ENCODE assay signal across 8 cellular contexts in the genomic region with DNA sequence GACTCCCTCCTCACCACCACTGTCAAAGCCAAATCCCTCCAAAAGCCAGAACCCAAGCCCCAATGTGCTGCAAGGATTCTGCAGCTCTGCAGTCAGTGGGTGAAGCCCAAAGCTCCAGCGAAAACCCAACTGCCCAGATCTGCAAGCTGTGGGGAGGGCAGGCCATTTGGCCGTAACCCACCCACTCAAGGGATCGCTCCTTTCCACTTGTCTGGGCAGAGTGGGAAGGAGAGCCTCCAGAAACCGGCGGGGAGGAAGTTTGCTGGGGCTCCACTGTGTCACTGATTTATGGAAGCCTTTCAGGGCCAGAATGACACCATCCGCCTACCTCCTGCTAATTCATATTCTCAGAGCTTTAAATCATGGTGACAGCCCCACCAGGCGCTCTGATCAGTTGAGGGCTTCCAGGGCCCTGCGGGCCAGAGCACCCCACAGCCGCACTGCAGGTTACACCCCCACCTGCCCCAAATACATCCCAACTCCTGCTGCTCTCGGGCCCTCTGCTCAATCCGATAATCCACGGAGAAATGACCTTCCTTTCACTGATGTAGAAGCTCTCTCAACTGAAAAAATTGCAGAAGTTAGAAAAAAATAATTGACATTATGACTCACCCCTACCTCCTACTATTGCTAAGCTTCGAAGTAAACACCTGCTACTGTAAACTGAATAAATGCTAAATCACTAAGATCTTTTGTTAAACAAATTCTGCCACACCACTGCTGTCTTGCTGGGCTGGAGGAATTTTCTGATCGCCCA. TPM values are rescaled to one million over a fixed set of nuclear protein-coding genes. Genes with fewer than 3 reads are reported as not detected.
DNase-seq lines count a peak whose midpoint lies in the region; ATAC-seq and TF ChIP-seq lines count a peak whose summit lies in the region.

No MANE protein-coding gene starts in this region.

- POLR2A ChIA-PET in SK-N-SH (lab: Yijun Ruan, JAX): no interaction called here

- DNase-seq in GM13976 (ENCODE audit: low spot score) (peak; percentile 46), adrenal gland (peak in 2 of 7 donors; percentile 30 to 43), GM23248 (no peak), natural killer cell (no peak), DMS79 (lab: John Stamatoyannopoulos, UW) (no peak), SK-N-SH (no peak)

- CTCF ChIA-PET in SK-N-SH (lab: Yijun Ruan, JAX): interaction anchor here (0.6 to 8.8 kb wide), 8 partner anchors 25 to 567 kb away, joined by 3 to 78 read pairs (median 24); a partner anchor contains a TSS

- intact Hi-C loops in adrenal gland (cut with DNase I) (no loop called here), natural killer cell (cut with micrococcal nuclease) (no loop called here)

- peak overlapping the region; percentile 39 to 66 (median 42) for H3K27ac Mint-ChIP-seq in nephron
- H3K27ac Mint-ChIP-seq in natural killer cell: no peak overlapping the region

- H3K79me2 ChIP-seq in GM23248 (ENCODE audit: insufficient read depth) (no peaks in the 10 kb centered on the region), SK-N-SH (ENCODE audit: insufficient read depth) (no peaks in the 10 kb centered on the region)

- TF ChIP-seq CTCF in GM13976 (IDR thresholded peaks at IDR 0.05; ENCODE audit: borderline replicate concordance, control extremely low read depth, extremely low read depth, insufficient read depth, missing control alignments): no peak
- TF ChIP-seq CTCF in adrenal gland (IDR thresholded peaks at IDR 0.05): no peak
- TF ChIP-seq CTCF in nephron (IDR thresholded peaks at IDR 0.05; ENCODE audit: unreplicated experiment in 3 of 3): no peak
- TF ChIP-seq CTCF in natural killer cell (IDR thresholded peaks at IDR 0.05): no peak
- TF ChIP-seq CTCF in SK-N-SH (IDR thresholded peaks at IDR 0.05): no peak

- H3K4me1 Mint-ChIP-seq in nephron (peaks cover 34% of the 10 kb centered on the region), natural killer cell (peaks cover 7 to 10% of the 10 kb centered on the region in 2 donors)

- no peaks in the 10 kb centered on the region for H3K9me2 ChIP-seq in GM23248 (ENCODE audit: insufficient read depth)
- H3K9me2 ChIP-seq in SK-N-SH: no peaks in the 10 kb centered on the region

- H3K4me3 ChIP-seq in adrenal gland: no peak overlapping the region
- no peak overlapping the region for H3K4me3 ChIP-seq in GM23248
- no peak overlapping the region for H3K4me3 ChIP-seq in SK-N-SH (ENCODE audit: low read depth in 2 of 2, low read length in 1 of 2)

- H3K36me3 ChIP-seq in adrenal gland (replicated peaks in 1 of 2): no peaks in the 10 kb centered on the region
- no peaks in the 10 kb centered on the region for H3K36me3 ChIP-seq in GM23248 (ENCODE audit: low read depth)
- no peaks in the 10 kb centered on the region for H3K36me3 ChIP-seq in SK-N-SH (replicated peaks in 1 of 2; ENCODE audit: control insufficient read depth in 1 of 2, insufficient read depth in 2 of 2, low read length in 1 of 2)

- peaks cover 49% of the 10 kb centered on the region for H3K27me3 Mint-ChIP-seq in nephron (ENCODE audit: low read depth)
- peaks cover 33 to 52% of the 10 kb centered on the region in 2 donors for H3K27me3 Mint-ChIP-seq in natural killer cell (ENCODE audit: low read depth in 2 of 2)

- no peak for TF ChIP-seq RAD21 in SK-N-SH (IDR thresholded peaks at IDR 0.05; ENCODE audit: low read length)

- no peak for TF ChIP-seq EP300 in SK-N-SH (IDR thresholded peaks at IDR 0.05; ENCODE audit: borderline replicate concordance in 1 of 2, low read depth in 1 of 2, low read length in 1 of 2)

- no peaks in the 10 kb centered on the region for H4K20me1 ChIP-seq in GM23248 (ENCODE audit: insufficient read depth)
- no peaks in the 10 kb centered on the region for H4K20me1 ChIP-seq in SK-N-SH (ENCODE audit: insufficient read depth)

- no peak overlapping the region for H2AFZ ChIP-seq in GM23248
- no peak overlapping the region for H2AFZ ChIP-seq in SK-N-SH (ENCODE audit: low read depth)

- H3K9ac ChIP-seq in GM23248: no peak overlapping the region
- H3K9ac ChIP-seq in SK-N-SH: no peak overlapping the region

- peak overlapping the region in 4 of 5 donors; percentile 45 to 79 (median 62) for H3K27ac ChIP-seq in adrenal gland
- H3K27ac ChIP-seq in GM23248: no peak overlapping the region
- no peak overlapping the region for H3K27ac ChIP-seq in SK-N-SH (ENCODE audit: low read depth in 2 of 2, low read length in 1 of 2)

- no peaks in the 10 kb centered on the region for H3F3A ChIP-seq in GM23248 (ENCODE audit: insufficient read depth)
- H3F3A ChIP-seq in SK-N-SH (replicated peaks; ENCODE audit: insufficient read depth): no peaks in the 10 kb centered on the region

- H3K4me2 ChIP-seq in GM23248 (ENCODE audit: unreplicated experiment): no peak overlapping the region
- no peak overlapping the region for H3K4me2 ChIP-seq in SK-N-SH

- ATAC-seq in HG03135 (IDR thresholded peaks at IDR 0.05; ENCODE audit: unreplicated experiment) (peak; percentile 58), natural killer cell (no peak)

- TF ChIP-seq POLR2A in adrenal gland (IDR thresholded peaks at IDR 0.05): no peak

- H3K27me3 ChIP-seq in adrenal gland (no peaks in the 10 kb centered on the region), GM23248 (replicated peaks; ENCODE audit: insufficient read depth) (peaks cover 30% of the 10 kb centered on the region), SK-N-SH (ENCODE audit: insufficient read depth) (peaks cover 6% of the 10 kb centered on the region; the same call in 1 of the 2 replicates)

- H3K9me3 Mint-ChIP-seq in nephron: no peaks in the 10 kb centered on the region
- H3K9me3 Mint-ChIP-seq in natural killer cell: no peaks in the 10 kb centered on the region

- H3K4me3 Mint-ChIP-seq in nephron (peak overlapping the region in 1 of 3 experiments; percentile 9), natural killer cell (no peak overlapping the region)

- H3K36me3 Mint-ChIP-seq in nephron (ENCODE audit: low read depth): no peaks in the 10 kb centered on the region
- H3K36me3 Mint-ChIP-seq in natural killer cell: no peaks in the 10 kb centered on the region

- H3K4me1 ChIP-seq in adrenal gland (replicated peaks in 1 of 2): peaks cover 21 to 29% of the 10 kb centered on the region in 2 donors
- H3K4me1 ChIP-seq in GM23248 (ENCODE audit: insufficient read depth): peaks cover 14% of the 10 kb centered on the region; the same call in 1 of the 2 replicates
- peaks cover 0 to 6% of the 10 kb centered on the region in 2 experiments; a peak in 3 of 4 replicates for H3K4me1 ChIP-seq in SK-N-SH (ENCODE audit: control insufficient read depth in 1 of 2, insufficient read depth in 2 of 2, low read depth in 1 of 2, low read length in 1 of 2)

- H3K9me3 ChIP-seq in adrenal gland (replicated peaks in 1 of 3): no peaks in the 10 kb centered on the region
- H3K9me3 ChIP-seq in GM23248 (ENCODE audit: low read depth): no peaks in the 10 kb centered on the region
- no peaks in the 10 kb centered on the region for H3K9me3 ChIP-seq in SK-N-SH

- WGBS in adrenal gland, 4 donors: 42 to 50% (median 47%) methylated on average over 14 of the region's 14 CpGs
- WGBS in GM23248 (ENCODE audit: low coverage in 1 of 2, low lambda C conversion rate in 2 of 2, missing lambda C conversion rate in 2 of 2), 2 experiments: 18 to 19% methylated on average over 14 of the region's 14 CpGs
- WGBS in SK-N-SH (ENCODE audit: low lambda C conversion rate): 64% methylated on average over 12 of the region's 14 CpGs

- in situ Hi-C loops in GM13976 (cut with MboI; ENCODE audit: low sequenced_read_pairs, unreplicated experiment): no loop called here
- in situ Hi-C loops in GM23248 (cut with MboI): loop anchor here (10.0 kb wide), 1 partner anchor 556 kb away; no protein-coding TSS in a partner anchor

TF ChIP-seq in SK-N-SH, 30 proteins besides CTCF, POLR2A, EP300 and RAD21:
- TF ChIP-seq GATA2 (CRISPR knock-in tag; IDR thresholded peaks at IDR 0.05) (no peak), RFX5 (IDR thresholded peaks at IDR 0.05; ENCODE audit: low read length) (no peak), FOSL2 (IDR thresholded peaks at IDR 0.05; ENCODE audit: borderline replicate concordance, low read depth) (no peak), MEF2A (IDR thresholded peaks at IDR 0.05; ENCODE audit: borderline replicate concordance, low read depth) (no peak)
TF ChIP-seq in SK-N-SH: peak in this region for 0.

RNA-seq across cellular contexts. Expression of a gene that starts 40.6 kb away (rescaled TPM):
- total RNA-seq in adrenal gland (10 to 100 TPM; 34.6 to 80.9 (median 53.1) TPM), natural killer cell (10 to 100 TPM; 31.2 to 47.1 (median 31.6) TPM)
- polyA plus RNA-seq in adrenal gland (10 to 100 TPM; 14.5 to 30.8 (median 16.5) TPM), GM23248 (2016; fragmentation: Nextera tagmentation; extraction: Ambion mirVana) (47.2 and 52.9 TPM in 2 replicates), SK-N-SH (2012; rRNA removed) (25.5 and 28.1 TPM in 2 replicates)
- 36.7 and 43.4 TPM in 2 replicates for total RNA-seq in GM23248 (2014; rRNA removed; shearing (Covaris generic))
- polyA plus RNA-seq in SK-N-SH (2012; cell fraction: cytosol; rRNA removed): 40.5 and 50.1 TPM in 2 replicates
- polyA plus RNA-seq in SK-N-SH (2012; cell fraction: nucleus; rRNA removed): 12.4 and 13.2 TPM in 2 replicates

Comparison
In these comparisons a context has a peak if more than half of its experiments do, and no peak if none do; other contexts are left out.
1. H3K27ac ChIP-seq: peak in adrenal gland (4 of 5); none in GM23248 (single experiment) and SK-N-SH (0 of 2).
2. H3K27ac Mint-ChIP-seq: peak in nephron (3 of 3); none in natural killer cell (0 of 2).